In the genomic region with DNA sequence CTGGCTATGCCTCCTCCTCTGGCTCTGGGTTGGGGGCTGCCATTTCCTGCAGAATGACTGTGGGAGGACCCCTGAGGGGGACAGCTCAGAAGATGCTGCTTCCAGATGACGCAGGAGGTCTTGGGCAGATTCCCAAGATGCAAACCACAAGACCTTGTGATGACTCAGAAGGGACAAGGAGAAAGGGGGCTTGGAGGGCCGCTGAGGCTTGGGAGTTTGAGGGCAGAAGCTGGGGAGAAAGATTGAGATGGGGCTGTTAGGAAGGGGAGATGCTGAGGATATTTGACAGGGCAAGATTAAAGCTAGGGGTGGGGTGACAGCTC, we compare ENCODE assay signal across 22 cellular contexts. TPM values are rescaled to one million over a fixed set of nuclear protein-coding genes. Genes with fewer than 3 reads are reported as not detected.
DNase-seq lines count a peak whose midpoint lies in the region; ATAC-seq and TF ChIP-seq lines count a peak whose summit lies in the region.
"Had no signal": no experiment of that assay in that cellular context is flagged by ENCODE, and none has a peak within 500 bp of the region (broad histone marks: within the 10 kb centered on the region; RNA-seq: fewer than 3 reads in every experiment).

No MANE protein-coding gene starts in this region.

- H3K4me1 Mint-ChIP-seq in T-helper 17 cell: no peaks in the 10 kb centered on the region

- H3K4me3 ChIP-seq in SJSA1 (no peak overlapping the region), osteoblast (ENCODE audit: insufficient read depth, low read length) (no peak overlapping the region)
- H3K4me3 ChIP-seq: body of pancreas, dorsolateral prefrontal cortex, esophagus muscularis mucosa, left ventricle myocardium inferior, psoas muscle, stomach, uterus had no signal

- H3K4me3 Mint-ChIP-seq in T-helper 17 cell: no peak overlapping the region
- H3K4me3 Mint-ChIP-seq: B cell had no signal

- peak overlapping the region; percentile 45 for H3K4me2 ChIP-seq in osteoblast (ENCODE audit: insufficient read depth, low read length)

- no peaks in the 10 kb centered on the region for H3K27me3 ChIP-seq in SJSA1 (replicated peaks)
- H3K27me3 ChIP-seq in osteoblast (ENCODE audit: insufficient read depth, low read length): no peaks in the 10 kb centered on the region
- H3K27me3 ChIP-seq: body of pancreas, dorsolateral prefrontal cortex, esophagus muscularis mucosa, uterus had no signal

- no peaks in the 10 kb centered on the region for H3K9me3 ChIP-seq in SJSA1 (replicated peaks)
- no peaks in the 10 kb centered on the region for H3K9me3 ChIP-seq in osteoblast (ENCODE audit: low read depth, low read length)
- H3K9me3 ChIP-seq in T-helper 17 cell (ENCODE audit: control insufficient read depth, low read length, poor library complexity, severe bottlenecking): no peaks in the 10 kb centered on the region
- H3K9me3 ChIP-seq: body of pancreas, esophagus muscularis mucosa, left ventricle myocardium inferior, psoas muscle, stomach, uterus had no signal

- no peak overlapping the region for H3K27ac ChIP-seq in SJSA1
- no peak overlapping the region for H3K27ac ChIP-seq in osteoblast (ENCODE audit: low read depth, low read length)
- H3K27ac ChIP-seq: body of pancreas, dorsolateral prefrontal cortex, esophagus muscularis mucosa, left ventricle myocardium inferior, psoas muscle, stomach, uterus, WERI-Rb-1 had no signal

- peaks cover 15% of the 10 kb centered on the region for H3K4me1 ChIP-seq in SJSA1 (replicated peaks)
- H3K4me1 ChIP-seq in osteoblast (ENCODE audit: insufficient read depth, low read length): peaks cover 12% of the 10 kb centered on the region
- H3K4me1 ChIP-seq: esophagus muscularis mucosa, left ventricle myocardium inferior, uterus had no signal

- no peak overlapping the region for H3K27ac Mint-ChIP-seq in T-helper 17 cell
- H3K27ac Mint-ChIP-seq: B cell had no signal

- no peaks in the 10 kb centered on the region for H3K79me2 ChIP-seq in osteoblast (ENCODE audit: insufficient read depth, low read length)

- H3K36me3 Mint-ChIP-seq in T-helper 17 cell (ENCODE audit: low read depth): no peaks in the 10 kb centered on the region

- no peaks in the 10 kb centered on the region for H4K20me1 ChIP-seq in osteoblast (ENCODE audit: insufficient read depth, low read length)

- H3K27me3 Mint-ChIP-seq in T-helper 17 cell: peaks cover 34% of the 10 kb centered on the region

- H3K36me3 ChIP-seq in SJSA1 (no peaks in the 10 kb centered on the region), osteoblast (ENCODE audit: insufficient read depth, low read length) (no peaks in the 10 kb centered on the region)
- H3K36me3 ChIP-seq: esophagus muscularis mucosa, left ventricle myocardium inferior, stomach, uterus, WERI-Rb-1 had no signal

- no peak for ATAC-seq in HG03280 (IDR thresholded peaks at IDR 0.05; ENCODE audit: unreplicated experiment)
- ATAC-seq in T-helper 17 cell: no peak
- ATAC-seq in GM19324 (IDR thresholded peaks at IDR 0.05; ENCODE audit: low FRiP score, unreplicated experiment): no peak
- ATAC-seq in HG03520 (IDR thresholded peaks at IDR 0.05; ENCODE audit: unreplicated experiment): no peak
- ATAC-seq: body of pancreas, psoas muscle had no signal

- DNase-seq in Daoy (ENCODE audit: low read depth) (peak; percentile 76), SJSA1 (ENCODE audit: low read depth in 1 of 2, low spot score in 2 of 2) (peak; percentile 63 to 66), fibroblast of gingiva (ENCODE audit: low read depth) (peak; percentile 21), osteoblast (ENCODE audit: insufficient read length, low spot score, missing footprints) (peak; percentile 93), T-helper 17 cell (no peak)
- DNase-seq: activated CD8-positive, alpha-beta memory T cell treated with anti-CD3 and anti-CD28 coated beads for 24 hours; body of pancreas; DMS 273 treated with DMSO at 0.1 percent for 48 hours; left ventricle myocardium inferior; NCI-H1694 treated with DMSO at 0.1 percent for 48 hours; NCI-H524 treated with DMSO at 0.1 percent for 48 hours; OCI-M1; psoas muscle; stomach; uterus; WERI-Rb-1 had no signal

- no peak for TF ChIP-seq CTCF in osteoblast (IDR thresholded peaks at IDR 0.05; ENCODE audit: extremely low read depth, low read depth, low read length)

- no peak overlapping the region for H2AFZ ChIP-seq in osteoblast (ENCODE audit: low read length)

RNA-seq across cellular contexts. Expression of a gene that starts 7.5 kb away (rescaled TPM):
- 7.9 and 10.7 TPM in 2 replicates for total RNA-seq in Daoy (2014; rRNA removed; shearing (Covaris generic))
- 12.1 and 16.8 TPM in 2 replicates for total RNA-seq in SJSA1 (2014; rRNA removed; shearing (Covaris generic))
- total RNA-seq in osteoblast: 9.4 and 16.2 TPM in 2 replicates
- total RNA-seq in T-helper 17 cell: not detected

RNA-seq across cellular contexts. Expression of a gene that starts 13.1 kb away (rescaled TPM):
- total RNA-seq in Daoy (2014; rRNA removed; shearing (Covaris generic)): 18.9 and 23.8 TPM in 2 replicates
- total RNA-seq in SJSA1 (2014; rRNA removed; shearing (Covaris generic)): 22.5 and 27.2 TPM in 2 replicates
- total RNA-seq in osteoblast (23.5 and 25.6 TPM in 2 replicates), T-helper 17 cell (1 to 10 TPM; 7.6 to 8.0 TPM)

Comparison
In these comparisons a context has a peak if more than half of its experiments do, and no peak if none do; other contexts are left out.
1. DNase-seq: peak in Daoy (single experiment), SJSA1 (2 of 2), fibroblast of gingiva (single experiment) and osteoblast (single experiment); none in T-helper 17 cell (0 of 3).